In genomic region chr3:52533623-52534280, GRCh38 we compare ENCODE assay signal across 8 cellular contexts. TPM values are rescaled to one million over a fixed set of nuclear protein-coding genes. Genes with fewer than 3 reads are reported as not detected.
A peak's percentile ranks its signal among the peaks of the same experiment; 100 is the strongest.
DNase-seq lines count a peak whose midpoint lies in the region; ATAC-seq and TF ChIP-seq lines count a peak whose summit lies in the region.

NT5DC2 (minus strand) TSS chr3:52533857; CDS start chr3:52533737, 120 bp downstream.

- peaks cover 5% of the 10 kb centered on the region for H3K36me3 Mint-ChIP-seq in WTC11
- H3K36me3 Mint-ChIP-seq in central memory CD8-positive, alpha-beta T cell (ENCODE audit: insufficient read depth), result peaks cover 15% of the 10 kb centered on the region

- POLR2A ChIA-PET in WTC11 (lab: Charles Lee), result no interaction called here

- DNase-seq in D341Med (ENCODE audit: low spot score) (peak; percentile 99), NCI-H1092 (lab: John Stamatoyannopoulos, UW) (peak; percentile 57), WTC11 (ENCODE audit: low spot score) (peak; percentile 66), islet precursor cell (peak; percentile 82)
- no peak for DNase-seq in central memory CD8-positive, alpha-beta T cell (ENCODE audit: low spot score in 2 of 2)
- DNase-seq in stimulated activated CD4-positive, alpha-beta T cell treated with anti-CD3 and anti-CD28 coated beads, Interleukin-12 subunit alpha, Interleukin-12 subunit beta, amount 100 ng/mL, for 4 hours, result peak; percentile 69

- no peak for TF ChIP-seq CTCF in WTC11 (IDR thresholded peaks at IDR 0.05)

- peak; percentile 32 for ATAC-seq in GM21576 (IDR thresholded peaks at IDR 0.05; ENCODE audit: unreplicated experiment)
- peak; percentile 20 for ATAC-seq in WTC11
- ATAC-seq in central memory CD8-positive, alpha-beta T cell (replicated peaks; ENCODE audit: extremely low read depth, poor library complexity, severe bottlenecking), result no peak
- ATAC-seq in HG03457 (IDR thresholded peaks at IDR 0.05; ENCODE audit: unreplicated experiment), result no peak

- CTCF ChIA-PET in WTC11 (lab: Charles Lee), result no interaction called here

- H3K27ac Mint-ChIP-seq in WTC11, result peak within 1 kb of the TSS; percentile 86
- H3K27ac Mint-ChIP-seq in central memory CD8-positive, alpha-beta T cell (ENCODE audit: low read depth), result peak within 1 kb of the TSS; percentile 83

- H3K27me3 Mint-ChIP-seq in WTC11 (ENCODE audit: low read depth), result no peaks in the 10 kb centered on the region
- no peaks in the 10 kb centered on the region for H3K27me3 Mint-ChIP-seq in central memory CD8-positive, alpha-beta T cell

- peaks cover 39% of the 10 kb centered on the region for H3K4me1 Mint-ChIP-seq in WTC11
- H3K4me1 Mint-ChIP-seq in central memory CD8-positive, alpha-beta T cell, result peaks cover 37% of the 10 kb centered on the region

- H3K4me3 Mint-ChIP-seq in WTC11, result peak within 1 kb of the TSS; percentile 85
- H3K4me3 Mint-ChIP-seq in central memory CD8-positive, alpha-beta T cell, result peak within 1 kb of the TSS; percentile 78

- H3K9me3 Mint-ChIP-seq in WTC11, result no peaks in the 10 kb centered on the region
- H3K9me3 Mint-ChIP-seq in central memory CD8-positive, alpha-beta T cell, result no peaks in the 10 kb centered on the region

TF ChIP-seq in WTC11, 78 proteins besides CTCF, POLR2A, EP300 and RAD21:
- TF ChIP-seq, protein P1, sequence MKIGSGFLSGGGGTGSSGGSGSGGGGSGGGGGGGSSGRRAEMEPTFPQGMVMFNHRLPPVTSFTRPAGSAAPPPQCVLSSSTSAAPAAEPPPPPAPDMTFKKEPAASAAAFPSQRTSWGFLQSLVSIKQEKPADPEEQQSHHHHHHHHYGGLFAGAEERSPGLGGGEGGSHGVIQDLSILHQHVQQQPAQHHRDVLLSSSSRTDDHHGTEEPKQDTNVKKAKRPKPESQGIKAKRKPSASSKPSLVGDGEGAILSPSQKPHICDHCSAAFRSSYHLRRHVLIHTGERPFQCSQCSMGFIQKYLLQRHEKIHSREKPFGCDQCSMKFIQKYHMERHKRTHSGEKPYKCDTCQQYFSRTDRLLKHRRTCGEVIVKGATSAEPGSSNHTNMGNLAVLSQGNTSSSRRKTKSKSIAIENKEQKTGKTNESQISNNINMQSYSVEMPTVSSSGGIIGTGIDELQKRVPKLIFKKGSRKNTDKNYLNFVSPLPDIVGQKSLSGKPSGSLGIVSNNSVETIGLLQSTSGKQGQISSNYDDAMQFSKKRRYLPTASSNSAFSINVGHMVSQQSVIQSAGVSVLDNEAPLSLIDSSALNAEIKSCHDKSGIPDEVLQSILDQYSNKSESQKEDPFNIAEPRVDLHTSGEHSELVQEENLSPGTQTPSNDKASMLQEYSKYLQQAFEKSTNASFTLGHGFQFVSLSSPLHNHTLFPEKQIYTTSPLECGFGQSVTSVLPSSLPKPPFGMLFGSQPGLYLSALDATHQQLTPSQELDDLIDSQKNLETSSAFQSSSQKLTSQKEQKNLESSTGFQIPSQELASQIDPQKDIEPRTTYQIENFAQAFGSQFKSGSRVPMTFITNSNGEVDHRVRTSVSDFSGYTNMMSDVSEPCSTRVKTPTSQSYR (CRISPR knock-in tag; IDR thresholded peaks at IDR 0.05), result peak; percentile 66; the same call in 1 of the 2 replicates
- TF ChIP-seq ZNF263 (CRISPR knock-in tag; IDR thresholded peaks at IDR 0.05; ENCODE audit: low read depth), result peak; percentile 79
- no peak for TF ChIP-seq FOXP1 (CRISPR knock-in tag; IDR thresholded peaks at IDR 0.05; ENCODE audit: borderline replicate concordance)
- TF ChIP-seq SP1 (CRISPR knock-in tag; conservative IDR thresholded peaks at IDR 0.05), result peak; percentile 27; the same call in 1 of the 2 replicates
- 0 out of 2 replicates have a peak, but pooled peaks have one; percentile 35 for TF ChIP-seq GABPB1 (CRISPR knock-in tag; IDR thresholded peaks at IDR 0.05)
- no peak for TF ChIP-seq RELA (CRISPR knock-in tag; IDR thresholded peaks at IDR 0.05; ENCODE audit: borderline replicate concordance)
- TF ChIP-seq NFATC4 (CRISPR knock-in tag; IDR thresholded peaks at IDR 0.05), result no peak
- TF ChIP-seq HMGXB4 (CRISPR knock-in tag; IDR thresholded peaks at IDR 0.05), result no peak; the same call in 1 of the 2 replicates
- 0 out of 2 replicates have a peak, but pooled peaks have one; percentile 51 for TF ChIP-seq TEAD1 (CRISPR knock-in tag; IDR thresholded peaks at IDR 0.05)
- TF ChIP-seq ARID4B (CRISPR knock-in tag; IDR thresholded peaks at IDR 0.05; ENCODE audit: borderline replicate concordance), result no peak; the same call in 1 of the 2 replicates
- TF ChIP-seq ZSCAN18 (CRISPR knock-in tag; IDR thresholded peaks at IDR 0.05), result no peak
- TF ChIP-seq, protein P2, sequence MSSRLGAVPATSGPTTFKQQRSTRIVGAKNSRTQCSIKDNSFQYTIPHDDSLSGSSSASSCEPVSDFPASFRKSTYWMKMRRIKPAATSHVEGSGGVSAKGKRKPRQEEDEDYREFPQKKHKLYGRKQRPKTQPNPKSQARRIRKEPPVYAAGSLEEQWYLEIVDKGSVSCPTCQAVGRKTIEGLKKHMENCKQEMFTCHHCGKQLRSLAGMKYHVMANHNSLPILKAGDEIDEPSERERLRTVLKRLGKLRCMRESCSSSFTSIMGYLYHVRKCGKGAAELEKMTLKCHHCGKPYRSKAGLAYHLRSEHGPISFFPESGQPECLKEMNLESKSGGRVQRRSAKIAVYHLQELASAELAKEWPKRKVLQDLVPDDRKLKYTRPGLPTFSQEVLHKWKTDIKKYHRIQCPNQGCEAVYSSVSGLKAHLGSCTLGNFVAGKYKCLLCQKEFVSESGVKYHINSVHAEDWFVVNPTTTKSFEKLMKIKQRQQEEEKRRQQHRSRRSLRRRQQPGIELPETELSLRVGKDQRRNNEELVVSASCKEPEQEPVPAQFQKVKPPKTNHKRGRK (CRISPR knock-in tag; IDR thresholded peaks at IDR 0.05; ENCODE audit: borderline replicate concordance), result no peak
- peak; percentile 63 for TF ChIP-seq NFYB (CRISPR knock-in tag; conservative IDR thresholded peaks at IDR 0.05; ENCODE audit: low read depth)

RNA-seq across cellular contexts. Expression of gene NT5DC2, which starts in this region (rescaled TPM):
- total RNA-seq in WTC11 (2021), result 377 to 430 TPM (median 417 TPM) in 3 replicates

Comparison
In these comparisons a context has a peak if more than half of its experiments do, and no peak if none do; other contexts are left out.
1. DNase-seq: peak in D341Med (single experiment), NCI-H1092 (single experiment), WTC11 (single experiment), islet precursor cell (single experiment) and stimulated activated CD4-positive, alpha-beta T cell treated with anti-CD3 and anti-CD28 coated beads, Interleukin-12 subunit alpha, Interleukin-12 subunit beta, amount 100 ng/mL, for 4 hours (single experiment); none in central memory CD8-positive, alpha-beta T cell (0 of 2).
2. ATAC-seq: peak in GM21576 (single experiment) and WTC11 (single experiment); none in central memory CD8-positive, alpha-beta T cell (single experiment) and HG03457 (single experiment).